25 cellular contexts compared by ENCODE assay signal in the genomic region with DNA sequence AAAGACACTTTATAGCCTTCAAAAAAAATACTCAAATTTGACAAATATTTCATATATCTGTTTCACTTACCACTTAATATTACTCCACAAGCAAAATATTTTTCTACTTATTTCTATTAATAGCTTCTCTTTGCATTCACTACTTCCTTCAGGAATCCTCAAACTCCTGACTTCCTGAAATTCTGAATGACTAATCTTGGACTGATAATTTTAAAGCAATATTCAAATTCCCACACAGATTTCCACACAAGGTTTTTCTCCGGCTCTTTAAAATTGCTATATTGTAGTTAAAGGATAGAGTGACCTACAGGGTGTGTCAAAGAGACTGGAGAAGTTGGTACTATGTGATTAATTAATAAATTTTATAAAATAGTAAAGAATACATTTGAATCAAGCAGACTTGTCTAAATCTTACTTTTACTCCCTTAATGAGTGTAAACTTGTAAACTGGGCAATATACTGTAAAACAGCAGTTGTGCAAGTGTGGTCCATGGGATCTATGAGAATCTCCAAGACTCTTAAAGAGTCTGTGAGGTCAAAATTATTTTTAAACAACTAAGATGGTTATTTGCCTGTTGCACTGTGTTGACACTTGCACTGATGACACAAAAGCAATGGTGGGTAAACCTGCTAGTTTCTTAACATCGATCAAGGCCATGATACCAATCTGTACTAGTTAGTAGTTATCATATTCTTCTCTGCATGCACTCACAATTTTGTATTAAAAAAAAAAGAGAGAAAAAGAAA. TPM values are rescaled to one million over a fixed set of nuclear protein-coding genes. Genes with fewer than 3 reads are reported as not detected.
DNase-seq lines count a peak whose midpoint lies in the region; ATAC-seq and TF ChIP-seq lines count a peak whose summit lies in the region.
"Had no signal": no experiment of that assay in that cellular context is flagged by ENCODE, and none has a peak within 500 bp of the region (broad histone marks: within the 10 kb centered on the region; RNA-seq: fewer than 3 reads in every experiment).

No MANE protein-coding gene starts in this region.

- no peaks in the 10 kb centered on the region for H3K9me3 Mint-ChIP-seq in MCF 10A (ENCODE audit: unreplicated experiment)
- H3K9me3 Mint-ChIP-seq: activated CD4-positive, alpha-beta memory T cell treated with anti-CD3 and anti-CD28 coated beads for 36 hours; CD4-positive, CD25-positive, alpha-beta regulatory T cell had no signal

- H3K36me3 ChIP-seq in breast epithelium (no peaks in the 10 kb centered on the region), brain microvascular endothelial cell (replicated peaks) (no peaks in the 10 kb centered on the region)

- no peak overlapping the region for H3K27ac ChIP-seq in breast epithelium
- H3K27ac ChIP-seq in brain microvascular endothelial cell: peak overlapping the region; percentile 9
- no peak overlapping the region for H3K27ac ChIP-seq in substantia nigra (ENCODE audit: low read depth, low read length, poor library complexity, severe bottlenecking)
- H3K27ac ChIP-seq: 22Rv1, body of pancreas, WERI-Rb-1 had no signal

- intact Hi-C loops in MCF 10A (cut with micrococcal nuclease) (no loop called here), breast epithelium (cut with DNase I; ENCODE audit: low total_unique reads) (no loop called here)

- ATAC-seq in HG03432 (IDR thresholded peaks at IDR 0.05; ENCODE audit: unreplicated experiment) (no peak), HG03175 (IDR thresholded peaks at IDR 0.05; ENCODE audit: unreplicated experiment) (no peak)
- ATAC-seq: body of pancreas; esophagus mucosa; naive thymus-derived CD8-positive, alpha-beta T cell; T-helper 17 cell had no signal

- in situ Hi-C loops in brain microvascular endothelial cell (cut with HindIII; ENCODE audit: low pct_ligation_motif_present, low sequenced_read_pairs): no loop called here

- CTCF ChIA-PET in MCF 10A (lab: Yijun Ruan, JAX): interaction anchor here (0.5 to 0.6 kb wide), 2 partner anchors 127 to 165 kb away, joined by 3 to 4 read pairs; no protein-coding TSS in a partner anchor

- TF ChIP-seq POLR2A in breast epithelium (IDR thresholded peaks at IDR 0.05): no peak

- no peaks in the 10 kb centered on the region for H3K27me3 Mint-ChIP-seq in MCF 10A (ENCODE audit: insufficient read depth, unreplicated experiment)
- H3K27me3 Mint-ChIP-seq: activated CD4-positive, alpha-beta memory T cell treated with anti-CD3 and anti-CD28 coated beads for 36 hours; CD4-positive, CD25-positive, alpha-beta regulatory T cell; naive thymus-derived CD8-positive, alpha-beta T cell; T-helper 17 cell had no signal

- no peak overlapping the region for H3K4me3 Mint-ChIP-seq in MCF 10A (ENCODE audit: unreplicated experiment)
- H3K4me3 Mint-ChIP-seq: activated CD4-positive, alpha-beta memory T cell treated with anti-CD3 and anti-CD28 coated beads for 36 hours; naive thymus-derived CD8-positive, alpha-beta T cell had no signal

- H3K9me3 ChIP-seq in breast epithelium: no peaks in the 10 kb centered on the region
- H3K9me3 ChIP-seq: body of pancreas, heart right ventricle had no signal

- H3K4me3 ChIP-seq in breast epithelium: no peak overlapping the region
- H3K4me3 ChIP-seq in brain microvascular endothelial cell (ENCODE audit: low read depth, low read length): no peak overlapping the region
- H3K4me3 ChIP-seq: body of pancreas, heart right ventricle had no signal

- peak overlapping the region; percentile 19 for H3K27ac Mint-ChIP-seq in MCF 10A (ENCODE audit: low read depth, unreplicated experiment)
- H3K27ac Mint-ChIP-seq: activated CD4-positive, alpha-beta memory T cell treated with anti-CD3 and anti-CD28 coated beads for 36 hours had no signal

- H3K4me1 ChIP-seq in breast epithelium: no peaks in the 10 kb centered on the region

- POLR2A ChIA-PET in MCF 10A (lab: Yijun Ruan, JAX): interaction anchor here (0.8 to 1.7 kb wide), 4 partner anchors 7 to 45 kb away, joined by 4 to 6 read pairs (median 5); a partner anchor contains a TSS

- BruUV-seq in MCF 10A (replicated peaks; lab: Mats Ljungman, UMichigan): no TSS peak

- H3K36me3 Mint-ChIP-seq in MCF 10A (ENCODE audit: insufficient read depth, unreplicated experiment): peaks cover 28% of the 10 kb centered on the region

- DNase-seq in MCF 10A (ENCODE audit: unreplicated experiment) (no peak), breast epithelium (ENCODE audit: low spot score in 2 of 2) (no peak), brain microvascular endothelial cell (no peak), foreskin melanocyte (peak; percentile 11), Kasumi-1 (lab: John Stamatoyannopoulos, UW) (no peak), substantia nigra (lab: John Stamatoyannopoulos, UW) (no peak)
- DNase-seq: activated CD4-positive, alpha-beta memory T cell treated with anti-CD3 and anti-CD28 coated beads for 36 hours; activated naive CD4-positive, alpha-beta T cell treated with anti-CD3 and anti-CD28 coated beads, Interleukin-2, amount 50 U/mL, for 16 hours; body of pancreas; CD4-positive, CD25-positive, alpha-beta regulatory T cell; DMS53; heart right ventricle; islet precursor cell; MV-4-11; naive thymus-derived CD8-positive, alpha-beta T cell; NCI-H187 treated with DMSO at 0.1 percent for 48 hours; NCI-H446 treated with DMSO at 0.1 percent for 48 hours; SHP77 treated with DMSO at 0.1 percent for 48 hours; stimulated activated CD4-positive, alpha-beta T cell treated with anti-CD3 and anti-CD28 coated beads, Interleukin-4, amount 100 ng/mL, for 4 hours; T-helper 17 cell; WERI-Rb-1 had no signal

- TF ChIP-seq CTCF in MCF 10A (IDR thresholded peaks at IDR 0.05; ENCODE audit: unreplicated experiment): no peak
- TF ChIP-seq CTCF in breast epithelium (IDR thresholded peaks at IDR 0.05): no peak
- TF ChIP-seq CTCF in brain microvascular endothelial cell (IDR thresholded peaks at IDR 0.05; ENCODE audit: low read depth, low read length, missing control alignments): no peak

- H3K4me1 Mint-ChIP-seq in MCF 10A (ENCODE audit: insufficient read depth, unreplicated experiment): peaks cover 11% of the 10 kb centered on the region

- no peaks in the 10 kb centered on the region for H3K27me3 ChIP-seq in breast epithelium
- H3K27me3 ChIP-seq in brain microvascular endothelial cell (replicated peaks): no peaks in the 10 kb centered on the region
- H3K27me3 ChIP-seq: body of pancreas, heart right ventricle had no signal

RNA-seq across cellular contexts. Expression of a gene that starts 44.5 kb away (rescaled TPM):
- total RNA-seq in MCF 10A (2022) (62.8 and 65.7 TPM in 2 replicates), breast epithelium (10 to 100 TPM; 53.0 to 81.4 (median 69.2) TPM)
